1 cellular context compared by ENCODE assay signal in the genomic region with DNA sequence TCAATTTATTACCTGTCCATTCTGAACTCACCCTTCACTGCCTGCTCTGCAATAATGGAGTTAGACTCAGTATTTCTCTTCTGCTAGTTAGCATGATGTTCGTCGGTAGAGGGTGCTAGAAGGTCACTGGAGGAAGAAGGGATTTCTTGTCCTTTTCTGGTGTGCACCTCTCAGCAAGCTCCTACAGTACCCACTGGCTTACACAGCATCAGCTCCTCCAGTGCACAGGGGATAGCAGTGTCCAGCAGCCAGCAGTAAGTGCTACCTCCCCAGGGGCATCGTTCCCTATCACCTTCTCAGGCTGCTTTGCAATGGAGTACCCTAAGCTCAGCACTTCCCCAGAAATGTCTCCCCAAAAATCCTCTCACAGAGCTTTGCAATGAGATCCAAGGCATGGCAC.
TF ChIP-seq lines count a peak whose summit lies in the region.

No MANE protein-coding gene starts in this region.

TF ChIP-seq in HEK293, 187 proteins besides CTCF, POLR2A, EP300 and RAD21 (continued from another document):
- TF ChIP-seq, protein P1, sequence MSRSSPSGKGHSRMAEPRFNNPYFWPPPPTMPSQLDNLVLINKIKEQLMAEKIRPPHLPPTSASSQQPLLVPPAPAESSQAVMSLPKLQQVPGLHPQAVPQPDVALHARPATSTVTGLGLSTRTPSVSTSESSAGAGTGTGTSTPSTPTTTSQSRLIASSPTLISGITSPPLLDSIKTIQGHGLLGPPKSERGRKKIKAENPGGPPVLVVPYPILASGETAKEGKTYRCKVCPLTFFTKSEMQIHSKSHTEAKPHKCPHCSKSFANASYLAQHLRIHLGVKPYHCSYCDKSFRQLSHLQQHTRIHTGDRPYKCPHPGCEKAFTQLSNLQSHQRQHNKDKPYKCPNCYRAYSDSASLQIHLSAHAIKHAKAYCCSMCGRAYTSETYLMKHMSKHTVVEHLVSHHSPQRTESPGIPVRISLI (tag by site-specific recombination; IDR thresholded peaks at IDR 0.05) = no peak
- TF ChIP-seq ZNF433 (tag by site-specific recombination; IDR thresholded peaks at IDR 0.05; ENCODE audit: low read depth) = no peak
- no peak for TF ChIP-seq ZNF140 (tag by site-specific recombination; IDR thresholded peaks at IDR 0.05)
- TF ChIP-seq ZNF221 (tag by site-specific recombination; IDR thresholded peaks at IDR 0.05; ENCODE audit: borderline replicate concordance) = no peak
- no peak for TF ChIP-seq ZEB2 (tag by site-specific recombination; IDR thresholded peaks at IDR 0.05)
- no peak for TF ChIP-seq TCF7L2 (IDR thresholded peaks at IDR 0.05; ENCODE audit: borderline replicate concordance, low read depth, low read length)
- no peak for TF ChIP-seq ZNF664 (tag by site-specific recombination; IDR thresholded peaks at IDR 0.05)
- TF ChIP-seq ZNF658 (tag by site-specific recombination; IDR thresholded peaks at IDR 0.05) = no peak
- TF ChIP-seq, protein P2, sequence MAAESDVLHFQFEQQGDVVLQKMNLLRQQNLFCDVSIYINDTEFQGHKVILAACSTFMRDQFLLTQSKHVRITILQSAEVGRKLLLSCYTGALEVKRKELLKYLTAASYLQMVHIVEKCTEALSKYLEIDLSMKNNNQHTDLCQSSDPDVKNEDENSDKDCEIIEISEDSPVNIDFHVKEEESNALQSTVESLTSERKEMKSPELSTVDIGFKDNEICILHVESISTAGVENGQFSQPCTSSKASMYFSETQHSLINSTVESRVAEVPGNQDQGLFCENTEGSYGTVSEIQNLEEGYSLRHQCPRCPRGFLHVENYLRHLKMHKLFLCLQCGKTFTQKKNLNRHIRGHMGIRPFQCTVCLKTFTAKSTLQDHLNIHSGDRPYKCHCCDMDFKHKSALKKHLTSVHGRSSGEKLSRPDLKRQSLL (tag by site-specific recombination; IDR thresholded peaks at IDR 0.05) = no peak
- no peak for TF ChIP-seq ZNF266 (tag by site-specific recombination; IDR thresholded peaks at IDR 0.05; ENCODE audit: low read depth)
- 0 out of 2 replicates have a peak, but pooled peaks have one; percentile 50 for TF ChIP-seq ZFP3 (tag by site-specific recombination; IDR thresholded peaks at IDR 0.05; ENCODE audit: low read depth)
- no peak for TF ChIP-seq ZNF544 (tag by site-specific recombination; IDR thresholded peaks at IDR 0.05)
- no peak for TF ChIP-seq ZFHX2 (tag by site-specific recombination; conservative IDR thresholded peaks at IDR 0.05)
- no peak for TF ChIP-seq ZNF175 (tag by site-specific recombination; IDR thresholded peaks at IDR 0.05)
- TF ChIP-seq ZBTB17 (tag by site-specific recombination; IDR thresholded peaks at IDR 0.05) = peak; percentile 37; the same call in 1 of the 2 replicates
- TF ChIP-seq ZNF366 (tag by site-specific recombination; conservative IDR thresholded peaks at IDR 0.05) = peak; percentile 65
- no peak for TF ChIP-seq ZNF10 (tag by site-specific recombination; IDR thresholded peaks at IDR 0.05)
- TF ChIP-seq ZNF335 (tag by site-specific recombination; conservative IDR thresholded peaks at IDR 0.05) = no peak
- TF ChIP-seq ZNF19 (tag by site-specific recombination; IDR thresholded peaks at IDR 0.05; ENCODE audit: low read depth) = no peak
- TF ChIP-seq, protein P3, sequence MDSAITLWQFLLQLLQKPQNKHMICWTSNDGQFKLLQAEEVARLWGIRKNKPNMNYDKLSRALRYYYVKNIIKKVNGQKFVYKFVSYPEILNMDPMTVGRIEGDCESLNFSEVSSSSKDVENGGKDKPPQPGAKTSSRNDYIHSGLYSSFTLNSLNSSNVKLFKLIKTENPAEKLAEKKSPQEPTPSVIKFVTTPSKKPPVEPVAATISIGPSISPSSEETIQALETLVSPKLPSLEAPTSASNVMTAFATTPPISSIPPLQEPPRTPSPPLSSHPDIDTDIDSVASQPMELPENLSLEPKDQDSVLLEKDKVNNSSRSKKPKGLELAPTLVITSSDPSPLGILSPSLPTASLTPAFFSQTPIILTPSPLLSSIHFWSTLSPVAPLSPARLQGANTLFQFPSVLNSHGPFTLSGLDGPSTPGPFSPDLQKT (IDR thresholded peaks at IDR 0.05; ENCODE audit: borderline replicate concordance, low read depth, low read length) = no peak
- no peak for TF ChIP-seq ZNF501 (tag by site-specific recombination; IDR thresholded peaks at IDR 0.05)
- TF ChIP-seq, protein P4, sequence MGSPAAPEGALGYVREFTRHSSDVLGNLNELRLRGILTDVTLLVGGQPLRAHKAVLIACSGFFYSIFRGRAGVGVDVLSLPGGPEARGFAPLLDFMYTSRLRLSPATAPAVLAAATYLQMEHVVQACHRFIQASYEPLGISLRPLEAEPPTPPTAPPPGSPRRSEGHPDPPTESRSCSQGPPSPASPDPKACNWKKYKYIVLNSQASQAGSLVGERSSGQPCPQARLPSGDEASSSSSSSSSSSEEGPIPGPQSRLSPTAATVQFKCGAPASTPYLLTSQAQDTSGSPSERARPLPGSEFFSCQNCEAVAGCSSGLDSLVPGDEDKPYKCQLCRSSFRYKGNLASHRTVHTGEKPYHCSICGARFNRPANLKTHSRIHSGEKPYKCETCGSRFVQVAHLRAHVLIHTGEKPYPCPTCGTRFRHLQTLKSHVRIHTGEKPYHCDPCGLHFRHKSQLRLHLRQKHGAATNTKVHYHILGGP (tag by site-specific recombination; IDR thresholded peaks at IDR 0.05) = no peak
- peak; percentile 62 for TF ChIP-seq SETDB1 (IDR thresholded peaks at IDR 0.05; ENCODE audit: insufficient read length, low read length)
- TF ChIP-seq ZNF701 (tag by site-specific recombination; IDR thresholded peaks at IDR 0.05) = no peak
- no peak for TF ChIP-seq ZNF830 (tag by site-specific recombination; IDR thresholded peaks at IDR 0.05; ENCODE audit: low read depth)
- no peak for TF ChIP-seq ZNF585B (tag by site-specific recombination; IDR thresholded peaks at IDR 0.05)
- TF ChIP-seq, protein P5, sequence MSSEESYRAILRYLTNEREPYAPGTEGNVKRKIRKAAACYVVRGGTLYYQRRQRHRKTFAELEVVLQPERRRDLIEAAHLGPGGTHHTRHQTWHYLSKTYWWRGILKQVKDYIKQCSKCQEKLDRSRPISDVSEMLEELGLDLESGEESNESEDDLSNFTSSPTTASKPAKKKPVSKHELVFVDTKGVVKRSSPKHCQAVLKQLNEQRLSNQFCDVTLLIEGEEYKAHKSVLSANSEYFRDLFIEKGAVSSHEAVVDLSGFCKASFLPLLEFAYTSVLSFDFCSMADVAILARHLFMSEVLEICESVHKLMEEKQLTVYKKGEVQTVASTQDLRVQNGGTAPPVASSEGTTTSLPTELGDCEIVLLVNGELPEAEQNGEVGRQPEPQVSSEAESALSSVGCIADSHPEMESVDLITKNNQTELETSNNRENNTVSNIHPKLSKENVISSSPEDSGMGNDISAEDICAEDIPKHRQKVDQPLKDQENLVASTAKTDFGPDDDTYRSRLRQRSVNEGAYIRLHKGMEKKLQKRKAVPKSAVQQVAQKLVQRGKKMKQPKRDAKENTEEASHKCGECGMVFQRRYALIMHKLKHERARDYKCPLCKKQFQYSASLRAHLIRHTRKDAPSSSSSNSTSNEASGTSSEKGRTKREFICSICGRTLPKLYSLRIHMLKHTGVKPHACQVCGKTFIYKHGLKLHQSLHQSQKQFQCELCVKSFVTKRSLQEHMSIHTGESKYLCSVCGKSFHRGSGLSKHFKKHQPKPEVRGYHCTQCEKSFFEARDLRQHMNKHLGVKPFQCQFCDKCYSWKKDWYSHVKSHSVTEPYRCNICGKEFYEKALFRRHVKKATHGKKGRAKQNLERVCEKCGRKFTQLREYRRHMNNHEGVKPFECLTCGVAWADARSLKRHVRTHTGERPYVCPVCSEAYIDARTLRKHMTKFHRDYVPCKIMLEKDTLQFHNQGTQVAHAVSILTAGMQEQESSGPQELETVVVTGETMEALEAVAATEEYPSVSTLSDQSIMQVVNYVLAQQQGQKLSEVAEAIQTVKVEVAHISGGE (tag by site-specific recombination; conservative IDR thresholded peaks at IDR 0.05; ENCODE audit: low read depth) = no peak
- TF ChIP-seq HOXD13 (CRISPR knock-in tag; IDR thresholded peaks at IDR 0.05; ENCODE audit: borderline replicate concordance) = no peak
- no peak for TF ChIP-seq ZNF610 (tag by site-specific recombination; IDR thresholded peaks at IDR 0.05; ENCODE audit: borderline replicate concordance)
- TF ChIP-seq ZNF670 (tag by site-specific recombination; IDR thresholded peaks at IDR 0.05; ENCODE audit: low read depth) = no peak
- no peak for TF ChIP-seq ZNF211 (tag by site-specific recombination; IDR thresholded peaks at IDR 0.05; ENCODE audit: low read depth)
- TF ChIP-seq GLIS2 (tag by site-specific recombination; IDR thresholded peaks at IDR 0.05) = no peak
- TF ChIP-seq ZSCAN30 (tag by site-specific recombination; IDR thresholded peaks at IDR 0.05) = peak; percentile 65; the same call in 1 of the 2 replicates
- peak; percentile 55 for TF ChIP-seq ZIC2 (tag by site-specific recombination; IDR thresholded peaks at IDR 0.05)
- no peak for TF ChIP-seq ZNF37A (tag by site-specific recombination; IDR thresholded peaks at IDR 0.05)
